Comparison of ENCODE assay signal across 8 cellular contexts in genomic region chr1:241423541-241424479, GRCh38.
A peak's percentile ranks its signal among the peaks of the same experiment; 100 is the strongest.
DNase-seq lines count a peak whose midpoint lies in the region; ATAC-seq, FAIRE-seq and TF ChIP-seq lines count a peak whose summit lies in the region.

No MANE protein-coding gene starts in this region.

- no peak for TF ChIP-seq EP300 in H1 (IDR thresholded peaks at IDR 0.05; ENCODE audit: borderline replicate concordance in 1 of 2, low read depth in 2 of 2, low read length in 2 of 2)

- H3F3A ChIP-seq in DOHH2 (ENCODE audit: control insufficient read depth, insufficient read depth), result no peaks in the 10 kb centered on the region

- peak overlapping the region; percentile 91 for H2AFZ ChIP-seq in H1 (ENCODE audit: low read length)

- no peak overlapping the region for H3K56ac ChIP-seq in H1 (replicated peaks; ENCODE audit: insufficient read length, low read depth, low read length)

- TF ChIP-seq CTCF in DOHH2 (IDR thresholded peaks at IDR 0.05; ENCODE audit: low read depth, low read length, poor library complexity, severe bottlenecking) (no peak), H1 (IDR thresholded peaks at IDR 0.05; ENCODE audit: control extremely low read depth in 1 of 3, insufficient read depth in 1 of 3, low read depth in 1 of 3, low read length in 3 of 3) (peak in 1 of 3 experiments; percentile 6; a peak in 1 of 4 replicates), mesothelial cell of epicardium (IDR thresholded peaks at IDR 0.05; ENCODE audit: unreplicated experiment) (no peak), type B pancreatic cell (conservative IDR thresholded peaks at IDR 0.05) (peak; percentile 24)

- H3K9me3 ChIP-seq in DOHH2 (ENCODE audit: control insufficient read depth, insufficient read depth, low read length), result no peaks in the 10 kb centered on the region
- H3K9me3 ChIP-seq in H1 (ENCODE audit: insufficient read depth in 2 of 2, low read depth in 1 of 2, low read length in 1 of 2), result no peaks in the 10 kb centered on the region

- H3K27ac ChIP-seq in DOHH2 (ENCODE audit: low read depth, low read length) (no peak overlapping the region), H1 (ENCODE audit: low read depth, low read length) (no peak overlapping the region)

- TF ChIP-seq RAD21 in H1 (IDR thresholded peaks at IDR 0.05 in 1 of 2, conservative IDR thresholded peaks at IDR 0.05 in 1 of 2; ENCODE audit: low read depth in 2 of 2, low read length in 2 of 2), result peak; percentile 27 to 41; a peak in 2 of 4 replicates

- TF ChIP-seq POLR2A in H1 (IDR thresholded peaks at IDR 0.05; ENCODE audit: control extremely low read depth in 1 of 2, low read depth in 2 of 2, low read length in 2 of 2), result no peak

- ATAC-seq in GM19463 (IDR thresholded peaks at IDR 0.05; ENCODE audit: unreplicated experiment) (peak; percentile 90), HG03439 (IDR thresholded peaks at IDR 0.05; ENCODE audit: unreplicated experiment) (peak; percentile 78)

- no peak overlapping the region for H3K4ac ChIP-seq in H1 (replicated peaks; ENCODE audit: insufficient read length, low read depth, low read length)

- H3K79me1 ChIP-seq in H1 (ENCODE audit: low read depth, low read length), result no peaks in the 10 kb centered on the region

- H2BK15ac ChIP-seq in H1 (ENCODE audit: low read length), result no peak overlapping the region

- H2BK120ac ChIP-seq in H1 (replicated peaks; ENCODE audit: low read depth, low read length), result no peak overlapping the region

- POLR2A ChIA-PET in H1 (lab: Charles Lee; ENCODE audit: partially characterized antibody), result no interaction called here

- H3K36me3 Mint-ChIP-seq in mesothelial cell of epicardium (no peaks in the 10 kb centered on the region), type B pancreatic cell (no peaks in the 10 kb centered on the region)

- peaks cover 7% of the 10 kb centered on the region; the same call in 1 of the 2 replicates for H3K23me2 ChIP-seq in H1 (ENCODE audit: low read depth, low read length)

- peak overlapping the region; percentile 80; the same call in 1 of the 2 replicates for H4K8ac ChIP-seq in H1 (ENCODE audit: extremely low read depth, insufficient read depth, low read length)

- H3K4me2 ChIP-seq in DOHH2 (ENCODE audit: low read length), result peak overlapping the region; percentile 42
- H3K4me2 ChIP-seq in H1 (ENCODE audit: insufficient read depth in 1 of 2, low read depth in 2 of 2, low read length in 2 of 2), result peak overlapping the region; percentile 53 to 85

- H3K79me2 ChIP-seq in DOHH2 (ENCODE audit: control insufficient read depth, low read length) (no peaks in the 10 kb centered on the region), H1 (ENCODE audit: control insufficient read depth in 1 of 2, insufficient read depth in 2 of 2, low read length in 2 of 2) (no peaks in the 10 kb centered on the region)

- H3K27me3 Mint-ChIP-seq in mesothelial cell of epicardium (ENCODE audit: low read depth), result peaks cover 58% of the 10 kb centered on the region
- peaks cover 67% of the 10 kb centered on the region for H3K27me3 Mint-ChIP-seq in type B pancreatic cell

- peaks cover 14% of the 10 kb centered on the region for H3K9me3 Mint-ChIP-seq in mesothelial cell of epicardium
- peaks cover 5% of the 10 kb centered on the region for H3K9me3 Mint-ChIP-seq in type B pancreatic cell

- 8% methylated on average over 27 of the region's 61 CpGs; no CpG with 5 or more reads in 1 of the 2 experiments for WGBS in H1 (ENCODE audit: extremely low coverage in 1 of 2, insufficient coverage in 1 of 2, insufficient read length in 1 of 2, insufficient replicate concordance in 2 of 2, low coverage in 1 of 2, low lambda C conversion rate in 2 of 2, missing lambda C conversion rate in 1 of 2), 2 experiments

- DNase-seq in SHP77 treated with DMSO at 0.1 percent for 48 hours (lab: John Stamatoyannopoulos, UW) (peak; percentile 42), H1 (ENCODE audit: low read depth in 1 of 2, low spot score in 2 of 2) (peak; percentile 15 to 80), mesothelial cell of epicardium (ENCODE audit: low spot score in 2 of 2, unreplicated experiment in 2 of 2) (peak; percentile 24 to 56), type B pancreatic cell (ENCODE audit: extremely low spot score, unreplicated experiment) (no peak), LoVo (ENCODE audit: low spot score) (no peak)

- H3K4me1 Mint-ChIP-seq in mesothelial cell of epicardium (peaks cover 8% of the 10 kb centered on the region), type B pancreatic cell (ENCODE audit: unreplicated experiment) (peaks cover 4% of the 10 kb centered on the region)

- peak overlapping the region; percentile 39; the same call in 1 of the 2 replicates for H2BK5ac ChIP-seq in H1 (ENCODE audit: low read depth, low read length)

- H3K23ac ChIP-seq in H1 (ENCODE audit: insufficient read length), result no peak overlapping the region

- no peak overlapping the region for H2AK5ac ChIP-seq in H1 (ENCODE audit: low read depth, low read length)

- peaks cover 25% of the 10 kb centered on the region for H3K27me3 ChIP-seq in DOHH2 (ENCODE audit: control insufficient read depth, low read length)
- peaks cover 0 to 12% (median 6%) of the 10 kb centered on the region in 4 experiments; a peak in 4 of 7 replicates for H3K27me3 ChIP-seq in H1 (replicated peaks in 1 of 4; ENCODE audit: control insufficient read depth in 3 of 4, extremely low read depth in 1 of 4, insufficient read depth in 3 of 4, low read length in 3 of 4)

- H4K5ac ChIP-seq in H1 (ENCODE audit: insufficient read length, low read depth, low read length), result no peak overlapping the region

- no peak overlapping the region; the same call in 1 of the 2 replicates for H3K18ac ChIP-seq in H1 (ENCODE audit: extremely low read depth, low read length)

- H3K36me3 ChIP-seq in DOHH2 (ENCODE audit: control insufficient read depth, low read length), result no peaks in the 10 kb centered on the region
- no peaks in the 10 kb centered on the region for H3K36me3 ChIP-seq in H1 (ENCODE audit: control insufficient read depth in 2 of 4, insufficient read depth in 4 of 4, low read length in 3 of 4)

- no peaks in the 10 kb centered on the region for H3K9me2 ChIP-seq in DOHH2 (replicated peaks; ENCODE audit: control insufficient read depth, low read length)

- no peak overlapping the region for H4K91ac ChIP-seq in H1 (replicated peaks; ENCODE audit: insufficient read length, low read length)

- no peak overlapping the region for H3K14ac ChIP-seq in H1 (ENCODE audit: insufficient read length)

- FAIRE-seq in H1 (lab: Jason Lieb, UNC), result no peak

- no peak overlapping the region for H2BK20ac ChIP-seq in H1 (ENCODE audit: low read length)

- H4K20me1 ChIP-seq in DOHH2 (ENCODE audit: control insufficient read depth, insufficient read depth, low read depth, low read length) (no peaks in the 10 kb centered on the region), H1 (replicated peaks in 1 of 2; ENCODE audit: control insufficient read depth in 1 of 2, insufficient read depth in 2 of 2, low read length in 2 of 2) (no peaks in the 10 kb centered on the region)

- H3K4me3 ChIP-seq in DOHH2 (ENCODE audit: low read length), result peak overlapping the region; percentile 28
- peak overlapping the region; percentile 37 to 73 (median 50) for H3K4me3 ChIP-seq in H1 (ENCODE audit: extremely low read depth in 1 of 4, insufficient read depth in 2 of 4, low read depth in 3 of 4, low read length in 4 of 4)

- peak overlapping the region; percentile 72 for H3K4me3 Mint-ChIP-seq in mesothelial cell of epicardium
- H3K4me3 Mint-ChIP-seq in type B pancreatic cell, result peak overlapping the region; percentile 85

- H3K4me1 ChIP-seq in DOHH2 (ENCODE audit: control insufficient read depth, low read length), result no peaks in the 10 kb centered on the region
- peaks cover 0 to 6% (median 1%) of the 10 kb centered on the region in 4 experiments; a peak in 2 of 7 replicates for H3K4me1 ChIP-seq in H1 (replicated peaks in 1 of 4; ENCODE audit: control insufficient read depth in 3 of 4, insufficient read depth in 4 of 4, low read length in 3 of 4)

- no peak overlapping the region; a peak in 1 of 7 replicates for H3K9ac ChIP-seq in H1 (replicated peaks in 1 of 4; ENCODE audit: extremely low read depth in 1 of 4, low read depth in 3 of 4, low read length in 3 of 4)

- peak overlapping the region; percentile 68; the same call in 1 of the 2 replicates for H2BK12ac ChIP-seq in H1 (ENCODE audit: low read depth, low read length)

- H3K27ac Mint-ChIP-seq in mesothelial cell of epicardium, result no peak overlapping the region
- H3K27ac Mint-ChIP-seq in type B pancreatic cell, result no peak overlapping the region

- CTCF ChIA-PET in H1 (lab: Charles Lee; ENCODE audit: partially characterized antibody), result interaction anchor here (0.6 kb wide), 1 partner anchor 31 kb away, joined by 4 read pairs; no protein-coding TSS in a partner anchor

TF ChIP-seq in H1, 55 proteins besides CTCF, POLR2A, EP300 and RAD21 (continues in another document):
- TF ChIP-seq ASH2L (IDR thresholded peaks at IDR 0.05; ENCODE audit: low read length), result peak; percentile 64

Comparison
In these comparisons a context has a peak if more than half of its experiments do, and no peak if none do; other contexts are left out.
1. DNase-seq: peak in SHP77 treated with DMSO at 0.1 percent for 48 hours (single experiment), H1 (2 of 2) and mesothelial cell of epicardium (2 of 2); none in type B pancreatic cell (single experiment) and LoVo (single experiment).